Comparison of ENCODE assay signal across 1 cellular context in the genomic region with DNA sequence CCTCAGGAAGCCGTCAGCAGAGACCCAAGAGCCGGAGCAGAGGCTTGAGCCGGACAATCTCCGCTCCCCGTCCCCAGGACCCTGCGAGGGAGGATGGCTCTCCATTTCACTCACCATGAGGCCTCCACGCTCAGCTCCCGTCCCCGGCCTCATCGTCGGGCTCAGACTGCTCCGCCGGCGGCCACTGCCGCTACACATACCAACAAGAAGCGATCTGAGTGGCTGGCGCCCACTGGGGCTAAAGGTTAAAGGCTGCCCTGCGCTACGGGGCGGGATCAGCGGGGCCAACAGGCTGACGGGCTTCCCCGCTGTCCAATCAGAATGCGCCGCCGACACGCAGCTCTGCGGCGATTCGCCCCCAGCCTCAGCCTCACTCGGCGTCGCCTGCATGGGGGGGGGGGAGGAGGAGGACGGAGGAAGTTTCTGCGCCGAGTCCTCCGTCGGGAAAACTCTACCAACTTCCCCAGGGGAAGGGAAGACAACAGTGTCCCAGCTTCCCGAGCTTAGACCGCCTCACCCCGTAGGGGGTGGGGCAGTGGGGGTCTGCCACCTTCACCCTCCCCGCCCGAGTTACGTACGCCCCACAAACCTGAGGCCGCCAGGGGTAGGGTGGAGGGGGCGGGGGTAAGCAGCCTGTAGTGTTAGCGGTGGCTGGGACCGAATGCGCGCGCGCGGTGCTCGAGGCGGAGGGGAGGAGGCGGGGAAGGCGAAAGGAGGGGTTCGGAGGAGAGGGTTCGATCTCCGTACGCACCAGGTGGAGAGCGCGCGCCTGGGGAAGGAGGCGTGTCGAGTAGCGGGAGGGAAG.
TF ChIP-seq lines count a peak whose summit lies in the region.

A gene (minus strand): TSS at position 220 of the 805 bp plus-strand sequence. CDS start 22 bp downstream, at position 198.

TF ChIP-seq in SK-N-SH, 30 proteins besides CTCF, POLR2A, EP300 and RAD21 (continued from another document):
- TF ChIP-seq, protein P1, sequence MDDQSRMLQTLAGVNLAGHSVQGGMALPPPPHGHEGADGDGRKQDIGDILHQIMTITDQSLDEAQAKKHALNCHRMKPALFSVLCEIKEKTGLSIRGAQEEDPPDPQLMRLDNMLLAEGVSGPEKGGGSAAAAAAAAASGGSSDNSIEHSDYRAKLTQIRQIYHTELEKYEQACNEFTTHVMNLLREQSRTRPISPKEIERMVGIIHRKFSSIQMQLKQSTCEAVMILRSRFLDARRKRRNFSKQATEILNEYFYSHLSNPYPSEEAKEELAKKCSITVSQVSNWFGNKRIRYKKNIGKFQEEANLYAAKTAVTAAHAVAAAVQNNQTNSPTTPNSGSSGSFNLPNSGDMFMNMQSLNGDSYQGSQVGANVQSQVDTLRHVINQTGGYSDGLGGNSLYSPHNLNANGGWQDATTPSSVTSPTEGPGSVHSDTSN (IDR thresholded peaks at IDR 0.05) = peak; percentile 99
- TF ChIP-seq FOSL2 (IDR thresholded peaks at IDR 0.05; ENCODE audit: borderline replicate concordance, low read depth) = no peak
- TF ChIP-seq RCOR1 (IDR thresholded peaks at IDR 0.05; ENCODE audit: low read length) = no peak
- TF ChIP-seq, protein P2, sequence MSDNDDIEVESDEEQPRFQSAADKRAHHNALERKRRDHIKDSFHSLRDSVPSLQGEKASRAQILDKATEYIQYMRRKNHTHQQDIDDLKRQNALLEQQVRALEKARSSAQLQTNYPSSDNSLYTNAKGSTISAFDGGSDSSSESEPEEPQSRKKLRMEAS (IDR thresholded peaks at IDR 0.05; ENCODE audit: low read depth) = peak; percentile 48
